1 cellular context compared by ENCODE assay signal in the genomic region with DNA sequence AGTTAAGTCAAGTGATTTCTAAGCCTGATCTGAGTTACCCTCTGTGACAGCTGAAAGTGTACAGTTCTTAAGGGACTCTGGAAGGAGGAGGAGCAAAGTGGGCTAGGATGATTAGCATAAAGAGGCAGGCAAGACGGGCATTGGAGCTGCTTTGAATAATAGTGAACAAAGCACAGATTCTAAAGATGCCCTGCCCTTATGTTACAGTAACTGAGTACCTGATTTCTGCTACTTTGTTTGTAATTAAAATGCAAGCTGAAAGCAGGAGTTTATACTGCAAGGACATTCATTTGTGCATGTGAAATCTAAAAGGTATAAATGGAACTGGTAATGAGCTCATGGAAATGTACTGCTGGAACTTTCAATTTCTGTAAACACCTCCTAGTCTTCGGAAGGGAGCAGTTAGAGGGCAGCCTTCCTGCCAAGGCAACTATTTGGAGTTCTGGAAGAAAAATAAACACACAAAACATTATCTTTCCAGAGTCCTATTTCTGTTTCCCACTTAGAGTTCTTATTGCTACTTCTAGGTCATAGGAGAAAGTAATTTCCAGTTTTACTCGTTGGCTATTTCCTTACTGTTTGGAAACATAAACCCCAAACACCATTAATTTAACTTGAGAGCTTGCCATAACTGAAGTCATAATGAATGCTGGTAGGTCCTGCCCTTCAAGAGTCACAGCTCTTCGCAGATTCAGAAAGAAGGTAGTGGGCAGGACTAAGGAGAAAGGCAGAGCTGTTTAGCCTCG.
TF ChIP-seq lines count a peak whose summit lies in the region.

A gene with protein sequence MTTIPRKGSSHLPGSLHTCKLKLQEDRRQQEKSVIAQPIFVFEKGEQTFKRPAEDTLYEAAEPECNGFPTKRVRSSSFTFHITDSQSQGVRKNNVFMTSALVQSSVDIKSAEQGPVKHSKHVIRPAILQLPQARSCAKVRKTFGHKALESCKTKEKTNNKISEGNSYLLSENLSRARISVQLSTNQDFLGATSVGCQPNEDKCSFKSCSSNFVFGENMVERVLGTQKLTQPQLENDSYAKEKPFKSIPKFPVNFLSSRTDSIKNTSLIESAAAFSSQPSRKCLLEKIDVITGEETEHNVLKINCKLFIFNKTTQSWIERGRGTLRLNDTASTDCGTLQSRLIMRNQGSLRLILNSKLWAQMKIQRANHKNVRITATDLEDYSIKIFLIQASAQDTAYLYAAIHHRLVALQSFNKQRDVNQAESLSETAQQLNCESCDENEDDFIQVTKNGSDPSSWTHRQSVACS (minus strand): TSS at position 45 of the 746 bp plus-strand sequence. CDS start 486 bp downstream, outside the sequence.

TF ChIP-seq in HEK293, 187 proteins besides CTCF, POLR2A, EP300 and RAD21 (continued from another document):
- TF ChIP-seq, protein P1, sequence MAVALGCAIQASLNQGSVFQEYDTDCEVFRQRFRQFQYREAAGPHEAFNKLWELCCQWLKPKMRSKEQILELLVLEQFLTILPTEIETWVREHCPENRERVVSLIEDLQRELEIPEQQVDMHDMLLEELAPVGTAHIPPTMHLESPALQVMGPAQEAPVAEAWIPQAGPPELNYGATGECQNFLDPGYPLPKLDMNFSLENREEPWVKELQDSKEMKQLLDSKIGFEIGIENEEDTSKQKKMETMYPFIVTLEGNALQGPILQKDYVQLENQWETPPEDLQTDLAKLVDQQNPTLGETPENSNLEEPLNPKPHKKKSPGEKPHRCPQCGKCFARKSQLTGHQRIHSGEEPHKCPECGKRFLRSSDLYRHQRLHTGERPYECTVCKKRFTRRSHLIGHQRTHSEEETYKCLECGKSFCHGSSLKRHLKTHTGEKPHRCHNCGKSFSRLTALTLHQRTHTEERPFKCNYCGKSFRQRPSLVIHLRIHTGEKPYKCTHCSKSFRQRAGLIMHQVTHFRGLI (tag by site-specific recombination; IDR thresholded peaks at IDR 0.05), result peak; percentile 9; the same call in 1 of the 2 replicates
